Comparison of ENCODE assay signal across 4 cellular contexts in genomic region chr1:173731331-173731730, GRCh38. TPM values are rescaled to one million over a fixed set of nuclear protein-coding genes. Genes with fewer than 3 reads are reported as not detected.
DNase-seq lines count a peak whose midpoint lies in the region; ATAC-seq, FAIRE-seq and TF ChIP-seq lines count a peak whose summit lies in the region.
"Not testable (repeated sequence)": the region's sequence is repeated elsewhere in the genome, so short reads cannot be mapped to it uniquely, and the experiment has no call there.

No MANE protein-coding gene starts in this region.

- peaks cover 27% of the 10 kb centered on the region for H3K36me3 Mint-ChIP-seq in activated naive CD4-positive, alpha-beta T cell treated with anti-CD3 and anti-CD28 coated beads for 36 hours (ENCODE audit: low read depth)

- TF ChIP-seq CTCF in HEK293 (tag by site-specific recombination; IDR thresholded peaks at IDR 0.05); VCaP (conservative IDR thresholded peaks at IDR 0.05); K562 (IDR thresholded peaks at IDR 0.05 in 2 of 3, conservative IDR thresholded peaks at IDR 0.05 in 1 of 3; ENCODE audit: insufficient read depth in 2 of 3, low read depth in 1 of 3, low read length in 3 of 3): not testable (repeated sequence)

- not testable (repeated sequence) for H3K9me3 ChIP-seq in HEK293 (ENCODE audit: control insufficient read depth, insufficient read depth, low read depth, low read length); K562 (replicated peaks; ENCODE audit: control insufficient read depth, insufficient read depth, low read depth, low read length)

- H3K9me3 Mint-ChIP-seq in activated naive CD4-positive, alpha-beta T cell treated with anti-CD3 and anti-CD28 coated beads for 36 hours, result peaks cover 19% of the 10 kb centered on the region

- not testable (repeated sequence) for FAIRE-seq in K562 (lab: Jason Lieb, UNC)

- peak overlapping the region; percentile 13 for H3K27ac Mint-ChIP-seq in activated naive CD4-positive, alpha-beta T cell treated with anti-CD3 and anti-CD28 coated beads for 36 hours

- H3K9me1 ChIP-seq in K562 (ENCODE audit: control insufficient read depth, insufficient read depth, low read length), result not testable (repeated sequence)

- H3K4me1 Mint-ChIP-seq in activated naive CD4-positive, alpha-beta T cell treated with anti-CD3 and anti-CD28 coated beads for 36 hours (ENCODE audit: low read depth), result not testable (repeated sequence)

- H4K20me1 ChIP-seq in K562 (replicated peaks; ENCODE audit: control insufficient read depth, insufficient read depth, low read length), result not testable (repeated sequence)

- intact Hi-C loops in activated naive CD4-positive, alpha-beta T cell treated with anti-CD3 and anti-CD28 coated beads for 36 hours (cut with micrococcal nuclease); K562 (cut with micrococcal nuclease): not testable (repeated sequence)

- not testable (repeated sequence) for H3K9ac ChIP-seq in K562 (ENCODE audit: insufficient read depth in 1 of 2, low read depth in 2 of 2, low read length in 2 of 2)

- 88% methylated on average over 1 of the region's 1 CpG for WGBS in K562 (ENCODE audit: insufficient coverage, low coverage, missing lambda C conversion rate)

- H3K4me3 Mint-ChIP-seq in activated naive CD4-positive, alpha-beta T cell treated with anti-CD3 and anti-CD28 coated beads for 36 hours, result not testable (repeated sequence)

- CTCF ChIA-PET in HEK293 (lab: Yijun Ruan, JAX); activated naive CD4-positive, alpha-beta T cell treated with anti-CD3 and anti-CD28 coated beads for 36 hours (lab: Charles Lee); K562 (lab: Yijun Ruan, JAX; ENCODE audit: low intra/inter-chr PET ratio): not testable (repeated sequence)

- POLR2A ChIA-PET in HEK293 (lab: Yijun Ruan, JAX); K562 (lab: Yijun Ruan, JAX): not testable (repeated sequence)

- not testable (repeated sequence) for DNase-seq in activated naive CD4-positive, alpha-beta T cell treated with anti-CD3 and anti-CD28 coated beads for 36 hours; K562 (ENCODE audit: extremely low read depth in 1 of 4, low spot score in 3 of 4)

- not testable (repeated sequence) for ATAC-seq in K562

- H3K36me3 ChIP-seq in HEK293 (ENCODE audit: control insufficient read depth in 2 of 2, insufficient read depth in 1 of 2, low read length in 2 of 2) (peaks cover 6 to 19% of the 10 kb centered on the region in 2 experiments), K562 (ENCODE audit: control insufficient read depth, insufficient read depth, low read length) (peaks cover 26% of the 10 kb centered on the region)

- not testable (repeated sequence) for H3K27ac ChIP-seq in HEK293 (ENCODE audit: extremely low read depth, low read depth, low read length); K562 (ENCODE audit: extremely low read depth, low read depth, low read length)
- H3K27ac ChIP-seq in VCaP, result peak overlapping the region; percentile 90

- not testable (repeated sequence) for TF ChIP-seq EP300 in K562 (IDR thresholded peaks at IDR 0.05; ENCODE audit: low read length)

- in situ Hi-C loops in K562 (cut with MboI), result not testable (repeated sequence)

- not testable (repeated sequence) for H3K4me3 ChIP-seq in HEK293 (ENCODE audit: low read depth, low read length); K562

- not testable (repeated sequence) for H3K79me2 ChIP-seq in K562 (ENCODE audit: control insufficient read depth, insufficient read depth, low read length)

- H3K27me3 ChIP-seq in K562 (ENCODE audit: control insufficient read depth in 2 of 2, insufficient read depth in 2 of 2, low read length in 2 of 2), result not testable (repeated sequence)

- not testable (repeated sequence) for TF ChIP-seq RAD21 in K562 (CRISPR knock-in tag; conservative IDR thresholded peaks at IDR 0.05 in 1 of 2, IDR thresholded peaks at IDR 0.05 in 1 of 2)

- H3K27me3 Mint-ChIP-seq in activated naive CD4-positive, alpha-beta T cell treated with anti-CD3 and anti-CD28 coated beads for 36 hours (ENCODE audit: low read depth), result not testable (repeated sequence)

- not testable (repeated sequence) for H3K4me1 ChIP-seq in HEK293 (ENCODE audit: control insufficient read depth, insufficient read depth, low read length); K562 (replicated peaks in 1 of 2; ENCODE audit: control insufficient read depth in 2 of 2, insufficient read depth in 2 of 2, low read length in 2 of 2)

- not testable (repeated sequence) for TF ChIP-seq POLR2A in K562 (conservative IDR thresholded peaks at IDR 0.05)

- H3K4me2 ChIP-seq in K562 (ENCODE audit: insufficient read depth, low read length), result not testable (repeated sequence)

- not testable (repeated sequence) for BruUV-seq in K562 (replicated peaks; lab: Mats Ljungman, UMichigan)

- not testable (repeated sequence) for H2AFZ ChIP-seq in K562 (ENCODE audit: low read depth, low read length)

TF ChIP-seq in HEK293, 187 proteins besides CTCF, POLR2A, EP300 and RAD21:
- TF ChIP-seq ZNF146 (tag by site-specific recombination; IDR thresholded peaks at IDR 0.05), result peak; percentile 91

TF ChIP-seq in K562, 482 proteins besides CTCF, POLR2A, EP300 and RAD21:
- TF ChIP-seq KDM1A (IDR thresholded peaks at IDR 0.05) (0 out of 4 replicates have a peak, but pooled peaks of 1 of the 2 experiments have one; percentile 40), BCOR (IDR thresholded peaks at IDR 0.05) (peak; percentile 56; the same call in 1 of the 2 replicates), ZNF146 (CRISPR knock-in tag; IDR thresholded peaks at IDR 0.05; ENCODE audit: unreplicated experiment) (peak; percentile 74)
TF ChIP-seq in K562: peak in this region for 3; not testable (repeated sequence) for 479.

RNA-seq across cellular contexts. Expression of gene KLHL20, which starts 16.6 kb away (rescaled TPM):
- total RNA-seq in activated naive CD4-positive, alpha-beta T cell treated with anti-CD3 and anti-CD28 coated beads for 36 hours, result 10 to 100 TPM; 13.0 to 14.9 TPM
- 42.3 and 64.2 TPM in 2 replicates for total RNA-seq in K562 (2011; cell fraction: chromatin; rRNA removed; ENCODE audit: low replicate concordance)
- 16.8 and 25.0 TPM in 2 replicates for total RNA-seq in K562 (2011; cell fraction: nucleolus; rRNA removed)
- 26.9 and 30.0 TPM in 2 replicates for total RNA-seq in K562 (2011; cell fraction: nucleoplasm; rRNA removed)
- total RNA-seq in K562 (2014; rRNA removed), result 14.1 and 15.0 TPM in 2 replicates
- total RNA-seq in K562 (2014; rRNA removed; fragmentation: Illumina TruSeq; extraction: Trizol), result 19.5 and 22.2 TPM in 2 replicates
- 18.5 and 21.7 TPM in 2 replicates for total RNA-seq in K562 (2015; rRNA removed; fragmentation: Illumina TruSeq; extraction: Trizol)
- 16.8 and 17.4 TPM in 2 replicates for total RNA-seq in K562 (2021)
- polyA plus RNA-seq in K562 (2011; rRNA removed), result 20.4 and 22.3 TPM in 2 replicates
- 7.8 and 16.9 TPM in 2 replicates for polyA plus RNA-seq in K562 (2011; cell fraction: cytosol; rRNA removed)
- 13.1 and 23.2 TPM in 2 replicates for polyA plus RNA-seq in K562 (2011; cell fraction: nucleus; rRNA removed)
- polyA plus RNA-seq in K562 (2012), result 13.2 and 15.0 TPM in 2 replicates
- 19.8 and 23.2 TPM in 2 replicates for polyA plus RNA-seq in K562 (2014; fragmentation: Illumina TruSeq; extraction: Trizol)
- 10 to 100 TPM in 1 of 2 experiments, 1 to 10 TPM in 1; 8.9 to 10.3 TPM for polyA plus RNA-seq in K562 (2014; fragmentation: Nextera tagmentation; extraction: Ambion mirVana)
- polyA plus RNA-seq in K562 (2014; rRNA removed), result 15.4 and 16.5 TPM in 2 replicates
- polyA minus RNA-seq in K562 (2011; rRNA and poly(A)+ RNA removed), result 32.9 and 42.3 TPM in 2 replicates
- polyA minus RNA-seq in K562 (2011; cell fraction: cytosol; rRNA and poly(A)+ RNA removed), result 8.1 and 9.7 TPM in 2 replicates
- polyA minus RNA-seq in K562 (2011; cell fraction: nucleus; rRNA and poly(A)+ RNA removed), result 14.4 and 30.8 TPM in 2 replicates
